In genomic region chr9:88721528-88722279, GRCh38 we compare ENCODE assay signal across 1 cellular context.
TF ChIP-seq lines count a peak whose summit lies in the region.

No MANE protein-coding gene starts in this region.

TF ChIP-seq in K562, 482 proteins besides CTCF, POLR2A, EP300 and RAD21 (continued from another document and continues in another):
- TF ChIP-seq RREB1 (CRISPR knock-in tag; IDR thresholded peaks at IDR 0.05) (no peak), CBFA2T3 (IDR thresholded peaks at IDR 0.05) (no peak), MEF2D (tag; conservative IDR thresholded peaks at IDR 0.05; ENCODE audit: low read depth) (peak; percentile 80), SETDB1 (IDR thresholded peaks at IDR 0.05; ENCODE audit: low read length) (no peak), PRPF4 (IDR thresholded peaks at IDR 0.05; ENCODE audit: insufficient read depth, low read depth, low read length, poor library complexity, severe bottlenecking) (no peak), KLF1 (tag; IDR thresholded peaks at IDR 0.05) (no peak), CC2D1A (IDR thresholded peaks at IDR 0.05) (no peak), ZNF589 (CRISPR knock-in tag; IDR thresholded peaks at IDR 0.05; ENCODE audit: low read depth) (0 out of 2 replicates have a peak, but pooled peaks have one; percentile 44), FOSL1 (tag; conservative IDR thresholded peaks at IDR 0.05) (peak; percentile 45), ZNF830 (CRISPR knock-in tag; IDR thresholded peaks at IDR 0.05) (no peak), SIN3B (IDR thresholded peaks at IDR 0.05; ENCODE audit: low read depth) (no peak), ZNF253 (CRISPR knock-in tag; conservative IDR thresholded peaks at IDR 0.05) (no peak), ETV5 (CRISPR knock-in tag; IDR thresholded peaks at IDR 0.05; ENCODE audit: low read depth) (no peak), CTBP1 (IDR thresholded peaks at IDR 0.05; ENCODE audit: borderline replicate concordance) (no peak), ATF4 (CRISPR knock-in tag; IDR thresholded peaks at IDR 0.05) (no peak), POLR2AphosphoS2 (IDR thresholded peaks at IDR 0.05; ENCODE audit: low read length) (no peak), MEF2A (IDR thresholded peaks at IDR 0.05; ENCODE audit: control insufficient read depth, low read depth, low read length) (no peak), ZBTB12 (CRISPR knock-in tag; IDR thresholded peaks at IDR 0.05) (peak; percentile 54; the same call in 1 of the 2 replicates), ZNF668 (CRISPR knock-in tag; IDR thresholded peaks at IDR 0.05) (no peak), ZNF143 (CRISPR knock-in tag; IDR thresholded peaks at IDR 0.05) (no peak), ZNF561 (CRISPR knock-in tag; conservative IDR thresholded peaks at IDR 0.05) (no peak), MYBL2 (IDR thresholded peaks at IDR 0.05; ENCODE audit: low read depth) (no peak), MYBL2 (CRISPR knock-in tag; IDR thresholded peaks at IDR 0.05; ENCODE audit: borderline replicate concordance) (no peak), ZHX1 (conservative IDR thresholded peaks at IDR 0.05; ENCODE audit: low read length) (no peak), HEY1 (CRISPR knock-in tag; IDR thresholded peaks at IDR 0.05; ENCODE audit: borderline replicate concordance) (no peak), ZNF518B (CRISPR knock-in tag; IDR thresholded peaks at IDR 0.05) (no peak), CREB3 (tag; conservative IDR thresholded peaks at IDR 0.05; ENCODE audit: low read depth) (no peak), ZBTB17 (CRISPR knock-in tag; IDR thresholded peaks at IDR 0.05) (0 out of 2 replicates have a peak, but pooled peaks have one; percentile 38), KDM4B (IDR thresholded peaks at IDR 0.05; ENCODE audit: borderline replicate concordance in 2 of 2, low read depth in 1 of 2) (no peak), RFX1 (IDR thresholded peaks at IDR 0.05) (no peak), RBM25 (IDR thresholded peaks at IDR 0.05; ENCODE audit: low read depth, low read length, severe bottlenecking) (no peak), SMAD3 (CRISPR knock-in tag; conservative IDR thresholded peaks at IDR 0.05) (0 out of 2 replicates have a peak, but pooled peaks have one; percentile 57), ZNF282 (CRISPR knock-in tag; IDR thresholded peaks at IDR 0.05) (no peak), TFE3 (CRISPR knock-in tag; IDR thresholded peaks at IDR 0.05) (no peak), STAG1 (CRISPR knock-in tag; IDR thresholded peaks at IDR 0.05; ENCODE audit: borderline replicate concordance) (no peak), DDX20 (tag; IDR thresholded peaks at IDR 0.05; ENCODE audit: low read depth) (peak; percentile 72; the same call in 1 of the 2 replicates), ZNF766 (CRISPR knock-in tag; conservative IDR thresholded peaks at IDR 0.05) (peak; percentile 46; the same call in 1 of the 2 replicates), NCOR1 (IDR thresholded peaks at IDR 0.05) (no peak), GATAD2B (IDR thresholded peaks at IDR 0.05; ENCODE audit: borderline replicate concordance) (no peak), HNRNPH1 (optimal IDR thresholded peaks at IDR 0.05; ENCODE audit: low read depth, low read length) (no peak), ELF1 (tag; IDR thresholded peaks at IDR 0.05) (no peak), ZMIZ1 (IDR thresholded peaks at IDR 0.05; ENCODE audit: low read depth in 2 of 2, low read length in 2 of 2) (no peak), HDAC3 (IDR thresholded peaks at IDR 0.05; ENCODE audit: borderline replicate concordance, partially characterized antibody) (no peak), GTF2F1 (IDR thresholded peaks at IDR 0.05; ENCODE audit: low read depth, low read length) (no peak), CREB1 (IDR thresholded peaks at IDR 0.05) (no peak), CREB1 (CRISPR knock-in tag; IDR thresholded peaks at IDR 0.05) (no peak), DACH1 (IDR thresholded peaks at IDR 0.05; ENCODE audit: partially characterized antibody) (no peak), MTA3 (IDR thresholded peaks at IDR 0.05; ENCODE audit: borderline replicate concordance) (no peak)
